37 cellular contexts compared by ENCODE assay signal in genomic region chr16:21720533-21720932, GRCh38. TPM values are rescaled to one million over a fixed set of nuclear protein-coding genes. Genes with fewer than 3 reads are reported as not detected.
"Had no signal": no experiment of that assay in that cellular context is flagged by ENCODE, and none has a peak within 500 bp of the region (broad histone marks: within the 10 kb centered on the region; RNA-seq: fewer than 3 reads in every experiment).

No MANE protein-coding gene starts in this region.

- H3K9me3 Mint-ChIP-seq: activated CD4-positive, alpha-beta T cell treated with anti-CD3 and anti-CD28 coated beads, Interleukin-2, amount 10 ng/mL, durations not matched to agents 24 days and 14 days; activated naive CD4-positive, alpha-beta T cell treated with anti-CD3 and anti-CD28 coated beads for 36 hours; activated naive CD4-positive, alpha-beta T cell treated with anti-CD3 and anti-CD28 coated beads, Interleukin-2, amount 50 U/mL, for 24 hours; activated T-helper 1 cell treated with anti-CD3 and anti-CD28 coated beads, Interleukin-12 subunit alpha, Interleukin-12 subunit beta, Interleukin-2, Interleukin-4 antibody, amounts not matched to agents 30 ng/mL and 10 ng/mL and 1 ng/mL, durations not matched to agents 14 hours and 24 hours and 36 hours; T-helper 2 cell treated with Interferon-gamma antibody and Interleukin-4, amounts not matched to agents 5 μg/mL and 100 μg/mL, for 36 hours had no signal

- DNase-seq: activated CD4-positive, alpha-beta memory T cell treated with anti-CD3 and anti-CD28 coated beads for 36 hours; activated CD4-positive, alpha-beta T cell treated with anti-CD3 and anti-CD28 coated beads, Interleukin-2, amount 10 ng/mL, durations not matched to agents 24 days and 14 days; activated CD4-positive, CD25-positive, alpha-beta regulatory T cell; activated CD4-positive, CD25-positive, alpha-beta regulatory T cell treated with anti-CD3 and anti-CD28 coated beads, Interleukin-2, amount 50 U/mL, for 72 hours; activated CD8-positive, alpha-beta memory T cell treated with anti-CD3 and anti-CD28 coated beads, Interleukin-2, amount 10 ng/mL, durations not matched to agents 7 days and 5 days; activated CD8-positive, alpha-beta memory T cell treated with anti-CD3 and anti-CD28 coated beads, Interleukin-2, amount 50 U/mL, for 4 hours; activated CD8-positive, alpha-beta T cell treated with anti-CD3 and anti-CD28 coated beads, Interleukin-2, amount 10 ng/mL, durations not matched to agents 7 days and 5 days; activated effector memory CD4-positive, alpha-beta T cell treated with anti-CD3 and anti-CD28 coated beads, Interleukin-2, amount 50 U/mL, for 16 hours; activated naive CD8-positive, alpha-beta T cell treated with anti-CD3 and anti-CD28 coated beads for 36 hours; activated naive CD8-positive, alpha-beta T cell treated with anti-CD3 and anti-CD28 coated beads, Interleukin-2, amount 50 U/mL, for 24 hours; activated T-cell treated with anti-CD3 and anti-CD28 coated beads, Interleukin-2, amount 50 U/mL, for 1 hour; activated T-cell treated with anti-CD3 and anti-CD28 coated beads, Interleukin-2, amount 50 U/mL, for 48 hours; adrenal gland; amygdala; aorta; body of pancreas; caudate nucleus; cortex of kidney; dermis blood vessel endothelial cell; effector CD4-positive, alpha-beta T cell; esophagus squamous epithelium; foreskin melanocyte; heart right ventricle; T1000; WERI-Rb-1 had no signal

- H3K4me1 Mint-ChIP-seq: activated naive CD4-positive, alpha-beta T cell treated with anti-CD3 and anti-CD28 coated beads, Interleukin-2, amount 50 U/mL, for 24 hours had no signal

- H3K36me3 ChIP-seq: adrenal gland, esophagus squamous epithelium, gastroesophageal sphincter, heart right ventricle, WERI-Rb-1 had no signal

- ATAC-seq: activated CD8-positive, alpha-beta memory T cell treated with anti-CD3 and anti-CD28 coated beads, Interleukin-2, amount 10 ng/mL, durations not matched to agents 7 days and 5 days; activated CD8-positive, alpha-beta T cell treated with anti-CD3 and anti-CD28 coated beads, Interleukin-2, amount 10 ng/mL, durations not matched to agents 7 days and 5 days; body of pancreas; gastroesophageal sphincter; heart right ventricle had no signal

- H3K27ac Mint-ChIP-seq: activated CD4-positive, alpha-beta memory T cell treated with anti-CD3 and anti-CD28 coated beads for 36 hours; activated CD4-positive, alpha-beta T cell treated with anti-CD3 and anti-CD28 coated beads for 36 hours; activated CD4-positive, alpha-beta T cell treated with anti-CD3 and anti-CD28 coated beads, Interleukin-2, amount 10 ng/mL, durations not matched to agents 24 days and 14 days; activated CD8-positive, alpha-beta memory T cell treated with anti-CD3 and anti-CD28 coated beads, Interleukin-2, amount 10 ng/mL, durations not matched to agents 7 days and 5 days; activated CD8-positive, alpha-beta T cell treated with anti-CD3 and anti-CD28 coated beads, Interleukin-2, amount 10 ng/mL, durations not matched to agents 7 days and 5 days; activated naive CD4-positive, alpha-beta T cell treated with anti-CD3 and anti-CD28 coated beads for 36 hours; activated naive CD8-positive, alpha-beta T cell treated with anti-CD3 and anti-CD28 coated beads for 36 hours; activated naive CD8-positive, alpha-beta T cell treated with anti-CD3 and anti-CD28 coated beads, Interleukin-2, amount 50 U/mL, for 24 hours; activated T-helper 1 cell treated with anti-CD3 and anti-CD28 coated beads, Interleukin-12 subunit alpha, Interleukin-12 subunit beta, Interleukin-2, Interleukin-4 antibody, amounts not matched to agents 30 ng/mL and 10 ng/mL and 1 ng/mL, durations not matched to agents 14 hours and 24 hours and 36 hours; activated T-helper 2 cell treated with anti-CD3 and anti-CD28 coated beads, Interferon-gamma antibody, Interleukin-2, Interleukin-4, amounts not matched to agents 10 μg/mL and 5 μg/mL and 100 μg/mL, durations not matched to agents 14 hours and 24 hours and 36 hours; T-helper 2 cell treated with Interferon-gamma antibody and Interleukin-4, amounts not matched to agents 5 μg/mL and 100 μg/mL, for 36 hours had no signal

- H3K27me3 Mint-ChIP-seq: activated CD4-positive, alpha-beta T cell treated with anti-CD3 and anti-CD28 coated beads, Interleukin-2, amount 10 ng/mL, durations not matched to agents 24 days and 14 days; activated CD8-positive, alpha-beta memory T cell treated with anti-CD3 and anti-CD28 coated beads, Interleukin-2, amount 10 ng/mL, durations not matched to agents 7 days and 5 days; activated naive CD8-positive, alpha-beta T cell treated with anti-CD3 and anti-CD28 coated beads, Interleukin-2, amount 50 U/mL, for 24 hours had no signal

- H3K4me1 ChIP-seq: adrenal gland, body of pancreas, gastroesophageal sphincter, heart right ventricle had no signal

- H3K9me3 ChIP-seq: adrenal gland, body of pancreas, esophagus squamous epithelium, gastroesophageal sphincter, heart right ventricle had no signal

- H3K4me3 Mint-ChIP-seq: activated CD4-positive, alpha-beta memory T cell treated with anti-CD3 and anti-CD28 coated beads for 36 hours; activated CD4-positive, alpha-beta T cell treated with anti-CD3 and anti-CD28 coated beads for 36 hours; activated CD4-positive, alpha-beta T cell treated with anti-CD3 and anti-CD28 coated beads, Interleukin-2, amount 10 ng/mL, durations not matched to agents 24 days and 14 days; activated CD8-positive, alpha-beta memory T cell treated with anti-CD3 and anti-CD28 coated beads, Interleukin-2, amount 10 ng/mL, durations not matched to agents 7 days and 5 days; activated CD8-positive, alpha-beta T cell treated with anti-CD3 and anti-CD28 coated beads, Interleukin-2, amount 10 ng/mL, durations not matched to agents 7 days and 5 days; activated naive CD4-positive, alpha-beta T cell treated with anti-CD3 and anti-CD28 coated beads for 36 hours; activated naive CD4-positive, alpha-beta T cell treated with anti-CD3 and anti-CD28 coated beads, Interleukin-2, amount 50 U/mL, for 24 hours; activated naive CD8-positive, alpha-beta T cell treated with anti-CD3 and anti-CD28 coated beads for 36 hours; activated naive CD8-positive, alpha-beta T cell treated with anti-CD3 and anti-CD28 coated beads, Interleukin-2, amount 50 U/mL, for 24 hours; activated T-helper 1 cell treated with anti-CD3 and anti-CD28 coated beads, Interleukin-12 subunit alpha, Interleukin-12 subunit beta, Interleukin-2, Interleukin-4 antibody, amounts not matched to agents 30 ng/mL and 10 ng/mL and 1 ng/mL, durations not matched to agents 14 hours and 24 hours and 36 hours; T-helper 2 cell treated with Interferon-gamma antibody and Interleukin-4, amounts not matched to agents 5 μg/mL and 100 μg/mL, for 36 hours had no signal

- H3K27me3 ChIP-seq: adrenal gland, body of pancreas, esophagus squamous epithelium, hepatocyte had no signal

- H3K36me3 Mint-ChIP-seq: activated CD4-positive, alpha-beta memory T cell treated with anti-CD3 and anti-CD28 coated beads for 36 hours; activated CD8-positive, alpha-beta memory T cell treated with anti-CD3 and anti-CD28 coated beads, Interleukin-2, amount 10 ng/mL, durations not matched to agents 7 days and 5 days; activated naive CD4-positive, alpha-beta T cell treated with anti-CD3 and anti-CD28 coated beads, Interleukin-2, amount 50 U/mL, for 24 hours had no signal

- H3K4me3 ChIP-seq: adrenal gland, body of pancreas, esophagus squamous epithelium, gastroesophageal sphincter, heart right ventricle, hepatocyte had no signal

- H3K27ac ChIP-seq: adrenal gland, body of pancreas, epithelial cell of prostate, esophagus squamous epithelium, gastroesophageal sphincter, heart right ventricle, hepatocyte, WERI-Rb-1 had no signal

RNA-seq across cellular contexts. Expression of gene OTOA, which starts 56.8 kb away (rescaled TPM):
- total RNA-seq: activated CD4-positive, alpha-beta memory T cell treated with anti-CD3 and anti-CD28 coated beads for 36 hours; activated CD4-positive, alpha-beta T cell treated with anti-CD3 and anti-CD28 coated beads, Interleukin-2, amount 10 ng/mL, durations not matched to agents 24 days and 14 days; activated CD8-positive, alpha-beta T cell treated with anti-CD3 and anti-CD28 coated beads, Interleukin-2, amount 10 ng/mL, durations not matched to agents 7 days and 5 days; activated naive CD4-positive, alpha-beta T cell treated with anti-CD3 and anti-CD28 coated beads for 36 hours; activated T-helper 1 cell treated with anti-CD3 and anti-CD28 coated beads, Interleukin-12 subunit alpha, Interleukin-12 subunit beta, Interleukin-2, Interleukin-4 antibody, amounts not matched to agents 30 ng/mL and 10 ng/mL and 1 ng/mL, durations not matched to agents 14 hours and 24 hours and 36 hours; activated T-helper 2 cell treated with anti-CD3 and anti-CD28 coated beads, Interferon-gamma antibody, Interleukin-2, Interleukin-4, amounts not matched to agents 10 μg/mL and 5 μg/mL and 100 μg/mL, durations not matched to agents 14 hours and 24 hours and 36 hours; dermis blood vessel endothelial cell had no signal
- polyA plus RNA-seq: aorta, endothelial cell of umbilical vein, esophagus, fibroblast of lung, hepatocyte had no signal
